ENCODE assay signal across 1 cellular context in the genomic region with DNA sequence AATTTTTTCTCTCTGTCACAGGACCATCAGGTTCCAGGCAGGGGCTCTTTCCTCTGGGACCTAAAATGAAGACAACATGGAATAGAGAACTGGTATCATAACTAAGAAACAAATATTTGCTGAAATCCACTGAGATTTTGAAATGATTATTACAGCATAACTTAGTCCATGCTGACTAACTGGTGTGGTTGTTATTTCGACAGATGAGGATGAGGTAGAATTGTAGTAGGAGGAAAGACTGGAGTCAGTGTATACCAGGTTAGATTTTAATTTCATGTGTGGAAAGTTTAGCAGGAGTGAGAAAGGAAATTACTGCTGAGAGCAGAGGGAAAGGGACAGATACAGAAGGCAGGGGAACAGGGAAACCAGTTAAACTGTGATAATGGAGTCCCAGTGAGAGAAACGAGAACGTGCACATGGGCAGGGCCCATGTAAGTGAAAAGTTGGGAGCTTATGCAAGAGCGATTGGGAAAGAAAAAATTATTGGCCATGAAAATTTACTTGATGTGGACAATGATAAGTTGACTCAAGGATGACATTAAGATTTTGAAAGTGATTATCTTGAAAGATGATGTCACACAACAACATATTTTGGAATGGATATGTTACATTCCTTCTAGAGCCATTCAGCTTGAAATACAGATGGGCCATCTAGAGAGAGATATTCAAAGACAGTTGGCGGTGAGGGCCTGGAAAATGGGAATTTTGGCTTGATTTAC.
TF ChIP-seq lines count a peak whose summit lies in the region.

No MANE protein-coding gene starts in this region.

TF ChIP-seq in IMR-90, 13 proteins besides CTCF, POLR2A, EP300 and RAD21:
- TF ChIP-seq, protein P1, sequence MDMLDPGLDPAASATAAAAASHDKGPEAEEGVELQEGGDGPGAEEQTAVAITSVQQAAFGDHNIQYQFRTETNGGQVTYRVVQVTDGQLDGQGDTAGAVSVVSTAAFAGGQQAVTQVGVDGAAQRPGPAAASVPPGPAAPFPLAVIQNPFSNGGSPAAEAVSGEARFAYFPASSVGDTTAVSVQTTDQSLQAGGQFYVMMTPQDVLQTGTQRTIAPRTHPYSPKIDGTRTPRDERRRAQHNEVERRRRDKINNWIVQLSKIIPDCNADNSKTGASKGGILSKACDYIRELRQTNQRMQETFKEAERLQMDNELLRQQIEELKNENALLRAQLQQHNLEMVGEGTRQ (IDR thresholded peaks at IDR 0.05; ENCODE audit: low read depth, low read length): no peak
- TF ChIP-seq BHLHE40 (IDR thresholded peaks at IDR 0.05; ENCODE audit: low read depth, low read length): no peak
- no peak for TF ChIP-seq NFE2L2 (IDR thresholded peaks at IDR 0.05; ENCODE audit: low read depth, low read length)
- no peak for TF ChIP-seq FOS (IDR thresholded peaks at IDR 0.05; ENCODE audit: low read depth, low read length)
- TF ChIP-seq RFX5 (IDR thresholded peaks at IDR 0.05; ENCODE audit: low read depth, low read length): no peak
- no peak for TF ChIP-seq MAZ (IDR thresholded peaks at IDR 0.05; ENCODE audit: borderline replicate concordance, low read depth, low read length)
- TF ChIP-seq SMC3 (IDR thresholded peaks at IDR 0.05; ENCODE audit: low read depth, low read length): no peak
- TF ChIP-seq CEBPB (IDR thresholded peaks at IDR 0.05; ENCODE audit: low read depth, low read length): no peak
